9 cellular contexts compared by ENCODE assay signal in genomic region chr3:180679178-180680096, GRCh38. TPM values are rescaled to one million over a fixed set of nuclear protein-coding genes. Genes with fewer than 3 reads are reported as not detected.
DNase-seq lines count a peak whose midpoint lies in the region; ATAC-seq and TF ChIP-seq lines count a peak whose summit lies in the region.
"Had no signal": no experiment of that assay in that cellular context is flagged by ENCODE, and none has a peak within 500 bp of the region (broad histone marks: within the 10 kb centered on the region; RNA-seq: fewer than 3 reads in every experiment).

Gene CCDC39 (minus strand): TSS chr3:180679489. CDS start chr3:180679380, 109 bp downstream.

- H3K27me3 Mint-ChIP-seq in activated T-cell treated with anti-CD3 and anti-CD28 coated beads, Interleukin-2, amount 50 U/mL, for 24 hours = peaks cover 67% of the 10 kb centered on the region
- H3K27me3 Mint-ChIP-seq in naive thymus-derived CD8-positive, alpha-beta T cell = peaks cover 25 to 60% (median 42%) of the 10 kb centered on the region in 5 donors
- H3K27me3 Mint-ChIP-seq in stimulated activated naive B cell treated with anti-CD40 and anti-IgM and Interleukin-4, amounts not matched to agents 10 μg/mL and 1 μg/mL and 100 μg/mL, for 72 hours = peaks cover 50 to 68% of the 10 kb centered on the region in 2 donors

- peaks cover 21% of the 10 kb centered on the region for H3K4me1 Mint-ChIP-seq in activated T-cell treated with anti-CD3 and anti-CD28 coated beads, Interleukin-2, amount 50 U/mL, for 24 hours (ENCODE audit: low read depth)
- peaks cover 6 to 25% (median 18%) of the 10 kb centered on the region in 4 donors for H3K4me1 Mint-ChIP-seq in naive thymus-derived CD8-positive, alpha-beta T cell
- H3K4me1 Mint-ChIP-seq in stimulated activated naive B cell treated with anti-CD40 and anti-IgM and Interleukin-4, amounts not matched to agents 10 μg/mL and 1 μg/mL and 100 μg/mL, for 72 hours = peaks cover 12 to 16% of the 10 kb centered on the region in 2 donors

- no peaks in the 10 kb centered on the region for H3K9me3 Mint-ChIP-seq in activated T-cell treated with anti-CD3 and anti-CD28 coated beads, Interleukin-2, amount 50 U/mL, for 24 hours
- peaks cover 0 to 12% (median 0%) of the 10 kb centered on the region in 9 donors for H3K9me3 Mint-ChIP-seq in naive thymus-derived CD8-positive, alpha-beta T cell
- H3K9me3 Mint-ChIP-seq in stimulated activated naive B cell treated with anti-CD40 and anti-IgM and Interleukin-4, amounts not matched to agents 10 μg/mL and 1 μg/mL and 100 μg/mL, for 72 hours = peaks cover 3 to 7% of the 10 kb centered on the region in 2 donors

- no peak for TF ChIP-seq CTCF in C4-2B (conservative IDR thresholded peaks at IDR 0.05)

- peaks cover 3% of the 10 kb centered on the region for H3K36me3 Mint-ChIP-seq in activated T-cell treated with anti-CD3 and anti-CD28 coated beads, Interleukin-2, amount 50 U/mL, for 24 hours (ENCODE audit: low read depth)
- H3K36me3 Mint-ChIP-seq in naive thymus-derived CD8-positive, alpha-beta T cell = no peaks in the 10 kb centered on the region
- peaks cover 0 to 2% of the 10 kb centered on the region in 2 donors for H3K36me3 Mint-ChIP-seq in stimulated activated naive B cell treated with anti-CD40 and anti-IgM and Interleukin-4, amounts not matched to agents 10 μg/mL and 1 μg/mL and 100 μg/mL, for 72 hours

- peak within 1 kb of the TSS; percentile 25; the same call in 1 of the 2 replicates for H3K27ac ChIP-seq in C4-2B

- H3K4me3 Mint-ChIP-seq in activated T-cell treated with anti-CD3 and anti-CD28 coated beads, Interleukin-2, amount 50 U/mL, for 24 hours = peak within 1 kb of the TSS; percentile 85
- H3K4me3 Mint-ChIP-seq in naive thymus-derived CD8-positive, alpha-beta T cell = peak within 1 kb of the TSS; percentile 83 to 95 (median 88)
- H3K4me3 Mint-ChIP-seq in stimulated activated naive B cell treated with anti-CD40 and anti-IgM and Interleukin-4, amounts not matched to agents 10 μg/mL and 1 μg/mL and 100 μg/mL, for 72 hours = peak within 1 kb of the TSS; percentile 87 to 90

- POLR2A ChIA-PET in naive thymus-derived CD8-positive, alpha-beta T cell (lab: Charles Lee) = no interaction called here

- peak within 1 kb of the TSS; percentile 57 for H3K27ac Mint-ChIP-seq in activated T-cell treated with anti-CD3 and anti-CD28 coated beads, Interleukin-2, amount 50 U/mL, for 24 hours
- peak within 1 kb of the TSS; percentile 39 to 87 (median 78) for H3K27ac Mint-ChIP-seq in naive thymus-derived CD8-positive, alpha-beta T cell
- peak within 1 kb of the TSS; percentile 81 for H3K27ac Mint-ChIP-seq in stimulated activated naive B cell treated with anti-CD40 and anti-IgM and Interleukin-4, amounts not matched to agents 10 μg/mL and 1 μg/mL and 100 μg/mL, for 72 hours

- peak; percentile 94 for ATAC-seq in GM19372 (IDR thresholded peaks at IDR 0.05; ENCODE audit: low read depth, unreplicated experiment)
- ATAC-seq in HG03469 (IDR thresholded peaks at IDR 0.05; ENCODE audit: unreplicated experiment) = peak; percentile 95
- ATAC-seq in naive thymus-derived CD8-positive, alpha-beta T cell = peak; percentile 87 to 88
- ATAC-seq in stimulated activated naive B cell treated with anti-CD40 and anti-IgM and Interleukin-4, amounts not matched to agents 10 μg/mL and 1 μg/mL and 100 μg/mL, for 72 hours (replicated peaks) = peak; percentile 90 to 94

- peak; percentile 63 for DNase-seq in NCI-H82 treated with DMSO at 0.1 percent for 48 hours (lab: John Stamatoyannopoulos, UW; ENCODE audit: unreplicated experiment)
- DNase-seq in activated T-cell treated with anti-CD3 and anti-CD28 coated beads, Interleukin-2, amount 50 U/mL, for 24 hours = peak; percentile 81
- DNase-seq in fibroblast of gingiva (ENCODE audit: low read depth) = peak; percentile 30
- peak; percentile 12 to 79 (median 48) for DNase-seq in naive thymus-derived CD8-positive, alpha-beta T cell
- peak; percentile 60 for DNase-seq in stimulated activated naive B cell treated with anti-CD40 and anti-IgM and Interleukin-4, amounts not matched to agents 10 μg/mL and 1 μg/mL and 100 μg/mL, for 72 hours

RNA-seq across cellular contexts. Expression of gene CCDC39, which starts in this region (rescaled TPM):
- 1 to 10 TPM in 1 of 2 experiments, not detected in 1; 1.1 TPM for total RNA-seq in naive thymus-derived CD8-positive, alpha-beta T cell
- not detected for polyA plus RNA-seq in naive thymus-derived CD8-positive, alpha-beta T cell
- total RNA-seq: T-helper 2 cell treated with Interferon-gamma antibody and Interleukin-4, amounts not matched to agents 100 ng/mL and 5 ng/mL, for 36 hours had no signal

Comparison
In these comparisons a context has a peak if more than half of its experiments do, and no peak if none do; other contexts are left out.
1. Peak in every context shown above with its lines: DNase-seq, ATAC-seq and H3K27ac ChIP-seq.
2. DNase-seq: peak in every context shown above with its lines; median percentile 81 in activated T-cell treated with anti-CD3 and anti-CD28 coated beads, Interleukin-2, amount 50 U/mL, for 24 hours; 63 in NCI-H82 treated with DMSO at 0.1 percent for 48 hours; 60 in stimulated activated naive B cell treated with anti-CD40 and anti-IgM and Interleukin-4, amounts not matched to agents 10 μg/mL and 1 μg/mL and 100 μg/mL, for 72 hours; 48 in naive thymus-derived CD8-positive, alpha-beta T cell; 30 in fibroblast of gingiva.